Comparison of ENCODE assay signal across 1 cellular context in genomic region chrX:149940015-149940716, GRCh38.
TF ChIP-seq lines count a peak whose summit lies in the region.

No MANE protein-coding gene starts in this region.

TF ChIP-seq in K562, 482 proteins besides CTCF, POLR2A, EP300 and RAD21 (continued from another document and continues in another):
- peak; percentile 88 for TF ChIP-seq VEZF1 (CRISPR knock-in tag; IDR thresholded peaks at IDR 0.05)
- TF ChIP-seq HBP1 (CRISPR knock-in tag; IDR thresholded peaks at IDR 0.05): 0 out of 2 replicates have a peak, but pooled peaks have one; percentile 36
- no peak for TF ChIP-seq BRCA1 (IDR thresholded peaks at IDR 0.05)
- no peak for TF ChIP-seq BRCA1 (CRISPR knock-in tag; IDR thresholded peaks at IDR 0.05)
- no peak for TF ChIP-seq HMGN3 (IDR thresholded peaks at IDR 0.05; ENCODE audit: borderline replicate concordance, extremely low read depth, insufficient read length, low read depth, low read length)
- TF ChIP-seq OTX1 (CRISPR knock-in tag; IDR thresholded peaks at IDR 0.05): peak; percentile 95
- no peak for TF ChIP-seq HNRNPL (IDR thresholded peaks at IDR 0.05; ENCODE audit: low read depth, low read length)
- TF ChIP-seq PHB2 (IDR thresholded peaks at IDR 0.05; ENCODE audit: low read depth): peak; percentile 68
- peak; percentile 99 for TF ChIP-seq TFAP4 (CRISPR knock-in tag; IDR thresholded peaks at IDR 0.05; ENCODE audit: borderline replicate concordance)
- peak; percentile 75 for TF ChIP-seq CCNT2 (IDR thresholded peaks at IDR 0.05; ENCODE audit: borderline replicate concordance, extremely low read depth, insufficient read length, low read depth, low read length)
- TF ChIP-seq, protein P1, sequence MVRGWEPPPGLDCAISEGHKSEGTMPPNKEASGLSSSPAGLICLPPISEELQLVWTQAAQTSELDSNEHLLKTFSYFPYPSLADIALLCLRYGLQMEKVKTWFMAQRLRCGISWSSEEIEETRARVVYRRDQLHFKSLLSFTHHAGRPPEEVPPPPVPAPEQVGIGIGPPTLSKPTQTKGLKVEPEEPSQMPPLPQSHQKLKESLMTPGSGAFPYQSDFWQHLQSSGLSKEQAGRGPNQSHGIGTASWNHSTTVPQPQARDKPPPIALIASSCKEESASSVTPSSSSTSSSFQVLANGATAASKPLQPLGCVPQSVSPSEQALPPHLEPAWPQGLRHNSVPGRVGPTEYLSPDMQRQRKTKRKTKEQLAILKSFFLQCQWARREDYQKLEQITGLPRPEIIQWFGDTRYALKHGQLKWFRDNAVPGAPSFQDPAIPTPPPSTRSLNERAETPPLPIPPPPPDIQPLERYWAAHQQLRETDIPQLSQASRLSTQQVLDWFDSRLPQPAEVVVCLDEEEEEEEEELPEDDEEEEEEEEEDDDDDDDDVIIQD (CRISPR knock-in tag; IDR thresholded peaks at IDR 0.05): no peak
- TF ChIP-seq EP400 (IDR thresholded peaks at IDR 0.05): no peak; the same call in 1 of the 2 replicates
- TF ChIP-seq DACH1 (IDR thresholded peaks at IDR 0.05; ENCODE audit: partially characterized antibody): peak; percentile 98
- 0 out of 2 replicates have a peak, but pooled peaks have one; percentile 51 for TF ChIP-seq HLTF (IDR thresholded peaks at IDR 0.05)
- TF ChIP-seq SRSF1 (IDR thresholded peaks at IDR 0.05; ENCODE audit: low read depth, low read length): peak; percentile 94
- TF ChIP-seq KLF6 (CRISPR knock-in tag; IDR thresholded peaks at IDR 0.05; ENCODE audit: borderline replicate concordance): no peak
- TF ChIP-seq ZNF274 (IDR thresholded peaks at IDR 0.05; ENCODE audit: borderline replicate concordance, low read depth, low read length): no peak
- no peak; the same call in 1 of the 2 replicates for TF ChIP-seq ZBED1 (IDR thresholded peaks at IDR 0.05)
- TF ChIP-seq FOXA1 (IDR thresholded peaks at IDR 0.05; ENCODE audit: borderline replicate concordance): no peak
- TF ChIP-seq ZNF785 (CRISPR knock-in tag; IDR thresholded peaks at IDR 0.05): no peak
- TF ChIP-seq ZNF384 (IDR thresholded peaks at IDR 0.05; ENCODE audit: low read depth, low read length): no peak
- no peak for TF ChIP-seq ZBTB2 (IDR thresholded peaks at IDR 0.05)
- peak; percentile 92 for TF ChIP-seq ZNF263 (CRISPR knock-in tag; IDR thresholded peaks at IDR 0.05; ENCODE audit: borderline replicate concordance)
- TF ChIP-seq TEAD1 (CRISPR knock-in tag; IDR thresholded peaks at IDR 0.05): no peak
- no peak for TF ChIP-seq ZNF239 (CRISPR knock-in tag; IDR thresholded peaks at IDR 0.05)
- no peak for TF ChIP-seq SAP30 (IDR thresholded peaks at IDR 0.05; ENCODE audit: borderline replicate concordance, insufficient read depth, low read depth, low read length, poor library complexity, severe bottlenecking)
- no peak for TF ChIP-seq SRSF3 (IDR thresholded peaks at IDR 0.05; ENCODE audit: insufficient read depth, low read length)
- no peak for TF ChIP-seq CBFA2T2 (conservative IDR thresholded peaks at IDR 0.05)
- peak; percentile 91 for TF ChIP-seq CHD1 (IDR thresholded peaks at IDR 0.05; ENCODE audit: low read length)
- no peak for TF ChIP-seq ETS2 (tag; IDR thresholded peaks at IDR 0.05; ENCODE audit: borderline replicate concordance, poor library complexity, severe bottlenecking)
- no peak for TF ChIP-seq CHD2 (IDR thresholded peaks at IDR 0.05; ENCODE audit: low read depth, low read length)
- TF ChIP-seq ZNF124 (CRISPR knock-in tag; IDR thresholded peaks at IDR 0.05): no peak
- TF ChIP-seq, protein P2, sequence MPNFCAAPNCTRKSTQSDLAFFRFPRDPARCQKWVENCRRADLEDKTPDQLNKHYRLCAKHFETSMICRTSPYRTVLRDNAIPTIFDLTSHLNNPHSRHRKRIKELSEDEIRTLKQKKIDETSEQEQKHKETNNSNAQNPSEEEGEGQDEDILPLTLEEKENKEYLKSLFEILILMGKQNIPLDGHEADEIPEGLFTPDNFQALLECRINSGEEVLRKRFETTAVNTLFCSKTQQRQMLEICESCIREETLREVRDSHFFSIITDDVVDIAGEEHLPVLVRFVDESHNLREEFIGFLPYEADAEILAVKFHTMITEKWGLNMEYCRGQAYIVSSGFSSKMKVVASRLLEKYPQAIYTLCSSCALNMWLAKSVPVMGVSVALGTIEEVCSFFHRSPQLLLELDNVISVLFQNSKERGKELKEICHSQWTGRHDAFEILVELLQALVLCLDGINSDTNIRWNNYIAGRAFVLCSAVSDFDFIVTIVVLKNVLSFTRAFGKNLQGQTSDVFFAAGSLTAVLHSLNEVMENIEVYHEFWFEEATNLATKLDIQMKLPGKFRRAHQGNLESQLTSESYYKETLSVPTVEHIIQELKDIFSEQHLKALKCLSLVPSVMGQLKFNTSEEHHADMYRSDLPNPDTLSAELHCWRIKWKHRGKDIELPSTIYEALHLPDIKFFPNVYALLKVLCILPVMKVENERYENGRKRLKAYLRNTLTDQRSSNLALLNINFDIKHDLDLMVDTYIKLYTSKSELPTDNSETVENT (CRISPR knock-in tag; IDR thresholded peaks at IDR 0.05): no peak
- TF ChIP-seq SNIP1 (IDR thresholded peaks at IDR 0.05; ENCODE audit: low read depth): 0 out of 2 replicates have a peak, but pooled peaks have one; percentile 54
- TF ChIP-seq, protein P3, sequence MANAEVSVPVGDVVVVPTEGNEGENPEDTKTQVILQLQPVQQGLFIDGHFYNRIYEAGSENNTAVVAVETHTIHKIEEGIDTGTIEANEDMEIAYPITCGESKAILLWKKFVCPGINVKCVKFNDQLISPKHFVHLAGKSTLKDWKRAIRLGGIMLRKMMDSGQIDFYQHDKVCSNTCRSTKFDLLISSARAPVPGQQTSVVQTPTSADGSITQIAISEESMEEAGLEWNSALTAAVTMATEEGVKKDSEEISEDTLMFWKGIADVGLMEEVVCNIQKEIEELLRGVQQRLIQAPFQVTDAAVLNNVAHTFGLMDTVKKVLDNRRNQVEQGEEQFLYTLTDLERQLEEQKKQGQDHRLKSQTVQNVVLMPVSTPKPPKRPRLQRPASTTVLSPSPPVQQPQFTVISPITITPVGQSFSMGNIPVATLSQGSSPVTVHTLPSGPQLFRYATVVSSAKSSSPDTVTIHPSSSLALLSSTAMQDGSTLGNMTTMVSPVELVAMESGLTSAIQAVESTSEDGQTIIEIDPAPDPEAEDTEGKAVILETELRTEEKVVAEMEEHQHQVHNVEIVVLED (CRISPR knock-in tag; IDR thresholded peaks at IDR 0.05): no peak; the same call in 1 of the 2 replicates
- no peak for TF ChIP-seq HDAC3 (IDR thresholded peaks at IDR 0.05; ENCODE audit: borderline replicate concordance, partially characterized antibody)
- TF ChIP-seq, protein P4, sequence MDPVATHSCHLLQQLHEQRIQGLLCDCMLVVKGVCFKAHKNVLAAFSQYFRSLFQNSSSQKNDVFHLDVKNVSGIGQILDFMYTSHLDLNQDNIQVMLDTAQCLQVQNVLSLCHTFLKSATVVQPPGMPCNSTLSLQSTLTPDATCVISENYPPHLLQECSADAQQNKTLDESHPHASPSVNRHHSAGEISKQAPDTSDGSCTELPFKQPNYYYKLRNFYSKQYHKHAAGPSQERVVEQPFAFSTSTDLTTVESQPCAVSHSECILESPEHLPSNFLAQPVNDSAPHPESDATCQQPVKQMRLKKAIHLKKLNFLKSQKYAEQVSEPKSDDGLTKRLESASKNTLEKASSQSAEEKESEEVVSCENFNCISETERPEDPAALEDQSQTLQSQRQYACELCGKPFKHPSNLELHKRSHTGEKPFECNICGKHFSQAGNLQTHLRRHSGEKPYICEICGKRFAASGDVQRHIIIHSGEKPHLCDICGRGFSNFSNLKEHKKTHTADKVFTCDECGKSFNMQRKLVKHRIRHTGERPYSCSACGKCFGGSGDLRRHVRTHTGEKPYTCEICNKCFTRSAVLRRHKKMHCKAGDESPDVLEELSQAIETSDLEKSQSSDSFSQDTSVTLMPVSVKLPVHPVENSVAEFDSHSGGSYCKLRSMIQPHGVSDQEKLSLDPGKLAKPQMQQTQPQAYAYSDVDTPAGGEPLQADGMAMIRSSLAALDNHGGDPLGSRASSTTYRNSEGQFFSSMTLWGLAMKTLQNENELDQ (CRISPR knock-in tag; IDR thresholded peaks at IDR 0.05; ENCODE audit: borderline replicate concordance): no peak
- no peak for TF ChIP-seq ZNF232 (CRISPR knock-in tag; IDR thresholded peaks at IDR 0.05)
- TF ChIP-seq NRF1 (conservative IDR thresholded peaks at IDR 0.05 in 1 of 2, IDR thresholded peaks at IDR 0.05 in 1 of 2): peak; percentile 49 to 54; a peak in 3 of 4 replicates
- TF ChIP-seq NCOA4 (IDR thresholded peaks at IDR 0.05; ENCODE audit: partially characterized antibody): no peak
- TF ChIP-seq, protein P5, sequence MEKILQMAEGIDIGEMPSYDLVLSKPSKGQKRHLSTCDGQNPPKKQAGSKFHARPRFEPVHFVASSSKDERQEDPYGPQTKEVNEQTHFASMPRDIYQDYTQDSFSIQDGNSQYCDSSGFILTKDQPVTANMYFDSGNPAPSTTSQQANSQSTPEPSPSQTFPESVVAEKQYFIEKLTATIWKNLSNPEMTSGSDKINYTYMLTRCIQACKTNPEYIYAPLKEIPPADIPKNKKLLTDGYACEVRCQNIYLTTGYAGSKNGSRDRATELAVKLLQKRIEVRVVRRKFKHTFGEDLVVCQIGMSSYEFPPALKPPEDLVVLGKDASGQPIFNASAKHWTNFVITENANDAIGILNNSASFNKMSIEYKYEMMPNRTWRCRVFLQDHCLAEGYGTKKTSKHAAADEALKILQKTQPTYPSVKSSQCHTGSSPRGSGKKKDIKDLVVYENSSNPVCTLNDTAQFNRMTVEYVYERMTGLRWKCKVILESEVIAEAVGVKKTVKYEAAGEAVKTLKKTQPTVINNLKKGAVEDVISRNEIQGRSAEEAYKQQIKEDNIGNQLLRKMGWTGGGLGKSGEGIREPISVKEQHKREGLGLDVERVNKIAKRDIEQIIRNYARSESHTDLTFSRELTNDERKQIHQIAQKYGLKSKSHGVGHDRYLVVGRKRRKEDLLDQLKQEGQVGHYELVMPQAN (IDR thresholded peaks at IDR 0.05; ENCODE audit: borderline replicate concordance): peak; percentile 41; the same call in 1 of the 2 replicates
- TF ChIP-seq NUFIP1 (IDR thresholded peaks at IDR 0.05; ENCODE audit: partially characterized antibody): no peak
- TF ChIP-seq ESRRB (CRISPR knock-in tag; IDR thresholded peaks at IDR 0.05; ENCODE audit: borderline replicate concordance): no peak
- no peak for TF ChIP-seq SRSF7 (optimal IDR thresholded peaks at IDR 0.05; ENCODE audit: low read depth, low read length)
- TF ChIP-seq ARID1B (IDR thresholded peaks at IDR 0.05): peak; percentile 71
- TF ChIP-seq GTF2E2 (tag; IDR thresholded peaks at IDR 0.05): no peak
- no peak for TF ChIP-seq HOXB6 (CRISPR knock-in tag; IDR thresholded peaks at IDR 0.05; ENCODE audit: borderline replicate concordance)
- TF ChIP-seq SMC3 (conservative IDR thresholded peaks at IDR 0.05; ENCODE audit: insufficient read depth, low read depth, low read length): peak; percentile 31; the same call in 1 of the 2 replicates
- no peak for TF ChIP-seq MYNN (IDR thresholded peaks at IDR 0.05)
- TF ChIP-seq MYNN (CRISPR knock-in tag; IDR thresholded peaks at IDR 0.05): no peak
- no peak for TF ChIP-seq ASH1L (IDR thresholded peaks at IDR 0.05; ENCODE audit: borderline replicate concordance, low read depth, partially characterized antibody)
- TF ChIP-seq NBN (IDR thresholded peaks at IDR 0.05; ENCODE audit: low read depth): peak; percentile 83
- TF ChIP-seq SIN3A (IDR thresholded peaks at IDR 0.05; ENCODE audit: borderline replicate concordance in 2 of 2, control insufficient read depth in 1 of 2, low read depth in 2 of 2, low read length in 2 of 2): peak in 1 of 2 experiments; percentile 77; a peak in 2 of 4 replicates
- no peak for TF ChIP-seq KHSRP (IDR thresholded peaks at IDR 0.05)
- TF ChIP-seq BMI1 (IDR thresholded peaks at IDR 0.05; ENCODE audit: low read length): no peak
